ENCODE assay signal across 8 cellular contexts in genomic region chr9:105405514-105406131, GRCh38. TPM values are rescaled to one million over a fixed set of nuclear protein-coding genes. Genes with fewer than 3 reads are reported as not detected.
DNase-seq lines count a peak whose midpoint lies in the region; ATAC-seq and TF ChIP-seq lines count a peak whose summit lies in the region.

No MANE protein-coding gene starts in this region.

- TF ChIP-seq EP300 in gastroesophageal sphincter (IDR thresholded peaks at IDR 0.05), result no peak

- H3K4me3 ChIP-seq in gastroesophageal sphincter, result no peak overlapping the region

- peaks cover 5 to 13% (median 11%) of the 10 kb centered on the region in 3 donors for H3K9me3 Mint-ChIP-seq in T-cell

- no peak overlapping the region for H3K27ac Mint-ChIP-seq in T-cell

- H3K36me3 ChIP-seq in gastroesophageal sphincter, result no peaks in the 10 kb centered on the region

- POLR2A ChIA-PET in T-cell (lab: Charles Lee), result no interaction called here

- no peak for TF ChIP-seq POLR2A in gastroesophageal sphincter (IDR thresholded peaks at IDR 0.05)

- peaks cover 45 to 65% of the 10 kb centered on the region in 2 donors for H3K27me3 Mint-ChIP-seq in T-cell

- H3K36me3 Mint-ChIP-seq in T-cell, result no peaks in the 10 kb centered on the region

- H3K9me3 ChIP-seq in gastroesophageal sphincter, result peaks cover 0 to 12% (median 0%) of the 10 kb centered on the region in 3 donors

- peaks cover 28 to 40% (median 31%) of the 10 kb centered on the region in 3 donors for H3K4me1 Mint-ChIP-seq in T-cell

- CTCF ChIA-PET in T-cell (lab: Charles Lee), result interaction anchor here (0.6 to 1.4 kb wide), 9 partner anchors 8 to 542 kb away, joined by 3 to 6 read pairs (median 3); no protein-coding TSS in a partner anchor

- WGBS in gastroesophageal sphincter (ENCODE audit: low coverage in 1 of 2), 2 donors, result 31 to 41% methylated on average over 6 of the region's 6 CpGs

- DNase-seq in stimulated activated CD4-positive, alpha-beta T cell treated with anti-CD3 and anti-CD28 coated beads, Interleukin-12 subunit alpha, Interleukin-12 subunit beta, amount 100 ng/mL, for 48 hours (ENCODE audit: low read depth in 2 of 3, low spot score in 1 of 3), result peak in 2 of 3 donors; percentile 25 to 33
- DNase-seq in stimulated activated CD4-positive, alpha-beta T cell treated with anti-CD3 and anti-CD28 coated beads, Interleukin-4, amount 100 ng/mL, for 1 hour, result no peak
- DNase-seq in T-cell (peak; percentile 13 to 80 (median 56)), iPS-NIHi7 (ENCODE audit: extremely low spot score) (no peak)
- peak; percentile 84 for DNase-seq in central memory CD4-positive, alpha-beta T cell
- DNase-seq in stimulated activated naive CD4-positive, alpha-beta T cell treated with Interleukin-2 at 50 U/mL for 16 hours (lab: John Stamatoyannopoulos, UW), result peak; percentile 5

- peak overlapping the region in 2 of 3 donors; percentile 18 to 67 for H3K4me3 Mint-ChIP-seq in T-cell

- TF ChIP-seq CTCF in gastroesophageal sphincter (IDR thresholded peaks at IDR 0.05), result no peak

- H3K27me3 ChIP-seq in gastroesophageal sphincter, result peaks cover 4% of the 10 kb centered on the region

- no peaks in the 10 kb centered on the region for H3K4me1 ChIP-seq in gastroesophageal sphincter

- H3K27ac ChIP-seq in gastroesophageal sphincter, result no peak overlapping the region

- ATAC-seq in HG03196 (IDR thresholded peaks at IDR 0.05; ENCODE audit: unreplicated experiment), result peak; percentile 97
- ATAC-seq in T-cell (replicated peaks in 1 of 4), result peak; percentile 91 to 94 (median 94)
- no peak for ATAC-seq in gastroesophageal sphincter

RNA-seq across cellular contexts. Expression of gene FSD1L, which starts 42.2 kb away (rescaled TPM):
- total RNA-seq in T-cell (1 to 10 TPM in 4 of 5 donors, under 1 TPM in 1; 0.50 to 2.3 (median 1.4) TPM), gastroesophageal sphincter (1 to 10 TPM; 2.7 to 10.0 (median 3.4) TPM)

Comparison
In these comparisons a context has a peak if more than half of its experiments do, and no peak if none do; other contexts are left out.
1. DNase-seq: peak in stimulated activated CD4-positive, alpha-beta T cell treated with anti-CD3 and anti-CD28 coated beads, Interleukin-12 subunit alpha, Interleukin-12 subunit beta, amount 100 ng/mL, for 48 hours (2 of 3), T-cell (34 of 34), central memory CD4-positive, alpha-beta T cell (single experiment) and stimulated activated naive CD4-positive, alpha-beta T cell treated with Interleukin-2 at 50 U/mL for 16 hours (single experiment); none in stimulated activated CD4-positive, alpha-beta T cell treated with anti-CD3 and anti-CD28 coated beads, Interleukin-4, amount 100 ng/mL, for 1 hour (single experiment) and iPS-NIHi7 (single experiment).